ENCODE assay signal across 9 cellular contexts in genomic region chr3:49413338-49413734, GRCh38. TPM values are rescaled to one million over a fixed set of nuclear protein-coding genes. Genes with fewer than 3 reads are reported as not detected.
DNase-seq lines count a peak whose midpoint lies in the region; ATAC-seq and TF ChIP-seq lines count a peak whose summit lies in the region.
"Had no signal": no experiment of that assay in that cellular context is flagged by ENCODE, and none has a peak within 500 bp of the region (broad histone marks: within the 10 kb centered on the region; RNA-seq: fewer than 3 reads in every experiment).

No MANE protein-coding gene starts in this region.

- peak overlapping the region; percentile 98 for H3K9ac ChIP-seq in HCT116 (ENCODE audit: low read length)
- H3K9ac ChIP-seq in skeletal muscle tissue (ENCODE audit: low read depth in 1 of 3, low read length in 3 of 3), result peak overlapping the region; percentile 91 to 99 (median 92)

- H3K9me3 ChIP-seq in HCT116 (ENCODE audit: control insufficient read depth in 1 of 2, insufficient read depth in 1 of 2, low read depth in 1 of 2, low read length in 2 of 2) (no peaks in the 10 kb centered on the region), gastroesophageal sphincter (no peaks in the 10 kb centered on the region), skeletal muscle tissue (ENCODE audit: control insufficient read depth in 3 of 3, low read length in 3 of 3) (no peaks in the 10 kb centered on the region)

- H3K4me3 ChIP-seq in HCT116 (replicated peaks in 1 of 2; ENCODE audit: low read depth in 1 of 2, low read length in 2 of 2) (peak overlapping the region; percentile 94 to 95), gastroesophageal sphincter (peak overlapping the region in 1 of 2 donors; percentile 98), skeletal muscle tissue (ENCODE audit: low read length in 3 of 3) (peak overlapping the region; percentile 94 to 100 (median 95))

- intact Hi-C loops in HCT116 (cut with micrococcal nuclease) (loop anchor here (2.0 kb wide), 1 partner anchor 55 kb away; the partner anchor contains the start of gene GPX1), activated B cell treated with CpG ODN at 0.5 μM for 24 hours (cut with micrococcal nuclease) (loop anchor here (2.0 to 10.0 kb wide), 5 partner anchors 259 to 1631 kb away; partner anchors contain the start of genes APEH, IP6K2, RBM6 and SMARCC1)

- POLR2A ChIA-PET in HCT116 (lab: Charles Lee), result no interaction called here
- POLR2A ChIA-PET in activated B cell treated with CpG ODN at 0.5 μM for 24 hours (lab: Charles Lee), result interaction anchor here (0.9 to 3.4 kb wide), 6 partner anchors 16 to 320 kb away, joined by 3 to 78 read pairs (median 10); partner anchors contain the start of genes NICN1, QRICH1 and USP4

- H3K27me3 Mint-ChIP-seq in activated B cell treated with CpG ODN at 0.5 μM for 24 hours, result no peaks in the 10 kb centered on the region

- peak overlapping the region; percentile 99 for H3K4me2 ChIP-seq in HCT116 (ENCODE audit: low read length)

- ATAC-seq in HCT116 (no peak), activated B cell treated with CpG ODN at 0.5 μM for 24 hours (ENCODE audit: low read depth) (no peak), gastroesophageal sphincter (no peak), HG03039 (IDR thresholded peaks at IDR 0.05; ENCODE audit: unreplicated experiment) (no peak), GM18873 (IDR thresholded peaks at IDR 0.05; ENCODE audit: low FRiP score, unreplicated experiment) (no peak)

- no peaks in the 10 kb centered on the region for H3K9me2 ChIP-seq in HCT116 (ENCODE audit: insufficient read depth)

- 80% methylated on average over 1 to 4 of the region's 6 CpGs for WGBS in gastroesophageal sphincter (ENCODE audit: low coverage in 1 of 2), 2 donors

- H4K20me1 ChIP-seq in HCT116 (ENCODE audit: insufficient read depth), result peaks cover 18% of the 10 kb centered on the region; the same call in 1 of the 2 replicates

- TF ChIP-seq RAD21 in HCT116 (IDR thresholded peaks at IDR 0.05; ENCODE audit: low read depth), result no peak

- peaks cover 80% of the 10 kb centered on the region for H3K4me1 Mint-ChIP-seq in activated B cell treated with CpG ODN at 0.5 μM for 24 hours

- no peak overlapping the region for H2AFZ ChIP-seq in HCT116 (ENCODE audit: low read depth, low read length, poor library complexity, severe bottlenecking)

- H3K27ac Mint-ChIP-seq in activated B cell treated with CpG ODN at 0.5 μM for 24 hours, result peak overlapping the region; percentile 92

- H3K79me2 ChIP-seq in HCT116 (ENCODE audit: insufficient read depth, low read length), result peaks cover 51% of the 10 kb centered on the region

- H3K36me3 Mint-ChIP-seq in activated B cell treated with CpG ODN at 0.5 μM for 24 hours (ENCODE audit: low read depth), result peaks cover 34% of the 10 kb centered on the region

- no peak for TF ChIP-seq EP300 in gastroesophageal sphincter (IDR thresholded peaks at IDR 0.05)

- H3K4me3 Mint-ChIP-seq in activated B cell treated with CpG ODN at 0.5 μM for 24 hours, result peak overlapping the region; percentile 91

- no TSS peak for BruUV-seq in HCT116 (replicated peaks; lab: Mats Ljungman, UMichigan)

- H3K4me1 ChIP-seq in HCT116 (ENCODE audit: control insufficient read depth in 1 of 2, insufficient read depth in 2 of 2, low read length in 2 of 2) (peaks cover 23 to 58% of the 10 kb centered on the region in 2 experiments; a peak in 3 of 4 replicates), gastroesophageal sphincter (peaks cover 0 to 66% (median 29%) of the 10 kb centered on the region in 3 donors), skeletal muscle tissue (ENCODE audit: control insufficient read depth in 3 of 3, insufficient read depth in 3 of 3, low read length in 3 of 3) (peaks cover 32 to 54% (median 35%) of the 10 kb centered on the region in 3 donors)

- CTCF ChIA-PET in HCT116 (lab: Charles Lee) (interaction anchor here (1.2 kb wide), 2 partner anchors 16 to 36 kb away, joined by 3 read pairs; partner anchors contain the start of gene NICN1), activated B cell treated with CpG ODN at 0.5 μM for 24 hours (lab: Charles Lee) (interaction anchor here (1.2 to 1.4 kb wide), 2 partner anchors 16 to 73 kb away, joined by 4 read pairs; partner anchors contain the start of genes NICN1 and USP4)

- H3K9me3 Mint-ChIP-seq in activated B cell treated with CpG ODN at 0.5 μM for 24 hours, result no peaks in the 10 kb centered on the region

- H3K27me3 ChIP-seq in HCT116 (ENCODE audit: insufficient read depth, low read length), result no peaks in the 10 kb centered on the region
- H3K27me3 ChIP-seq in gastroesophageal sphincter, result no peaks in the 10 kb centered on the region
- H3K27me3 ChIP-seq in skeletal muscle tissue (ENCODE audit: control insufficient read depth in 3 of 3, insufficient read depth in 3 of 3, low read length in 3 of 3), result no peaks in the 10 kb centered on the region

- DNase-seq in HCT116 (ENCODE audit: low read depth, low spot score) (no peak), activated B cell treated with CpG ODN at 0.5 μM for 24 hours (no peak), NOMO-1 treated with DMSO at 0.1 percent for 48 hours (lab: John Stamatoyannopoulos, UW; ENCODE audit: unreplicated experiment) (no peak), HK-2 (ENCODE audit: unreplicated experiment) (no peak)
- DNase-seq: NCI-H1694 had no signal

- TF ChIP-seq POLR2A in HCT116 (IDR thresholded peaks at IDR 0.05; ENCODE audit: borderline replicate concordance, extremely low read depth, insufficient read depth, insufficient read length) (no peak), gastroesophageal sphincter (IDR thresholded peaks at IDR 0.05) (no peak)

- H3K36me3 ChIP-seq in HCT116 (ENCODE audit: control insufficient read depth in 1 of 2, insufficient read depth in 2 of 2, low read length in 2 of 2) (peaks cover 0 to 17% of the 10 kb centered on the region in 2 experiments; a peak in 1 of 4 replicates), gastroesophageal sphincter (peaks cover 0 to 41% of the 10 kb centered on the region in 2 donors), skeletal muscle tissue (ENCODE audit: control insufficient read depth in 3 of 3, insufficient read depth in 3 of 3, low read length in 3 of 3) (peaks cover 18 to 33% (median 28%) of the 10 kb centered on the region in 3 donors)

- RAD21 ChIA-PET in HCT116 (lab: Charles Lee; ENCODE audit: low non-redundant PET in 1 of 2, low total read pairs in 2 of 2, uncharacterized antibody in 2 of 2, unreplicated experiment in 2 of 2), result no interaction called here

- TF ChIP-seq CTCF in HCT116 (IDR thresholded peaks at IDR 0.05 in 2 of 3, conservative IDR thresholded peaks at IDR 0.05 in 1 of 3; ENCODE audit: borderline replicate concordance in 1 of 3, insufficient read depth in 1 of 3, low read depth in 2 of 3, low read length in 2 of 3) (no peak), activated B cell treated with CpG ODN at 0.5 μM for 24 hours (IDR thresholded peaks at IDR 0.05) (no peak), gastroesophageal sphincter (IDR thresholded peaks at IDR 0.05) (no peak)

- H3K27ac ChIP-seq in HCT116 (ENCODE audit: low read depth, low read length) (peak overlapping the region; percentile 81), gastroesophageal sphincter (peak overlapping the region in 3 of 4 donors; percentile 98 to 100 (median 99)), skeletal muscle tissue (ENCODE audit: low read depth, low read length) (peak overlapping the region; percentile 89)

TF ChIP-seq in HCT116, 20 proteins besides CTCF, POLR2A, EP300 and RAD21 (continues in another document):
- TF ChIP-seq CBX3 (IDR thresholded peaks at IDR 0.05; ENCODE audit: low read depth) (no peak), EZH2 (IDR thresholded peaks at IDR 0.05) (no peak), ELF1 (IDR thresholded peaks at IDR 0.05; ENCODE audit: borderline replicate concordance, low read depth) (no peak), TCF7L2 (IDR thresholded peaks at IDR 0.05; ENCODE audit: borderline replicate concordance, extremely low read depth, insufficient read depth, insufficient read length) (no peak), YY1 (IDR thresholded peaks at IDR 0.05; ENCODE audit: extremely low read depth, insufficient replicate concordance, low read depth, low read length) (no peak), SRF (IDR thresholded peaks at IDR 0.05; ENCODE audit: low read depth) (no peak), CEBPB (IDR thresholded peaks at IDR 0.05; ENCODE audit: low read depth) (no peak), EZH2phosphoT487 (IDR thresholded peaks at IDR 0.05; ENCODE audit: borderline replicate concordance) (no peak), FOSL1 (IDR thresholded peaks at IDR 0.05; ENCODE audit: low read depth) (no peak), SP1 (IDR thresholded peaks at IDR 0.05; ENCODE audit: low read depth) (no peak)
- TF ChIP-seq, protein P1, sequence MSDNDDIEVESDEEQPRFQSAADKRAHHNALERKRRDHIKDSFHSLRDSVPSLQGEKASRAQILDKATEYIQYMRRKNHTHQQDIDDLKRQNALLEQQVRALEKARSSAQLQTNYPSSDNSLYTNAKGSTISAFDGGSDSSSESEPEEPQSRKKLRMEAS (IDR thresholded peaks at IDR 0.05), result no peak
- TF ChIP-seq, protein P2, sequence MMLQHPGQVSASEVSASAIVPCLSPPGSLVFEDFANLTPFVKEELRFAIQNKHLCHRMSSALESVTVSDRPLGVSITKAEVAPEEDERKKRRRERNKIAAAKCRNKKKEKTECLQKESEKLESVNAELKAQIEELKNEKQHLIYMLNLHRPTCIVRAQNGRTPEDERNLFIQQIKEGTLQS (IDR thresholded peaks at IDR 0.05), result no peak

RNA-seq across cellular contexts. Expression of gene TCTA, which starts 1.1 kb away (rescaled TPM):
- total RNA-seq in HCT116 (2021; ENCODE audit: unreplicated experiment) (11.9 TPM), activated B cell treated with CpG ODN at 0.5 μM for 24 hours (26.4 and 32.2 TPM in 2 replicates), gastroesophageal sphincter (10 to 100 TPM; 18.6 to 32.1 (median 25.6) TPM), skeletal muscle tissue (8.9 TPM)
- 8.0 and 11.1 TPM in 2 replicates for polyA plus RNA-seq in HCT116 (2012)

RNA-seq across cellular contexts. Expression of gene RHOA, which starts 1.6 kb away (rescaled TPM):
- 497 TPM for total RNA-seq in HCT116 (2021; ENCODE audit: unreplicated experiment)
- 389 and 390 TPM in 2 replicates for polyA plus RNA-seq in HCT116 (2012)
- total RNA-seq in activated B cell treated with CpG ODN at 0.5 μM for 24 hours, result 399 and 425 TPM in 2 replicates
- 100 to 1,000 TPM; 401 to 524 (median 476) TPM for total RNA-seq in gastroesophageal sphincter
- 291 TPM for total RNA-seq in skeletal muscle tissue

RNA-seq across cellular contexts. Expression of gene AMT, which starts 8.9 kb away (rescaled TPM):
- 4.8 TPM for total RNA-seq in HCT116 (2021; ENCODE audit: unreplicated experiment)
- 7.7 and 8.2 TPM in 2 replicates for polyA plus RNA-seq in HCT116 (2012)
- 7.0 and 7.3 TPM in 2 replicates for total RNA-seq in activated B cell treated with CpG ODN at 0.5 μM for 24 hours
- total RNA-seq in gastroesophageal sphincter, result 10 to 100 TPM in 1 of 4 donors, 1 to 10 TPM in 2, under 1 TPM in 1; 0.32 to 11.4 (median 7.6) TPM
- 2.6 TPM for total RNA-seq in skeletal muscle tissue

RNA-seq across cellular contexts. Expression of gene NICN1, which starts 15.8 kb away (rescaled TPM):
- total RNA-seq in HCT116 (2021; ENCODE audit: unreplicated experiment) (11.3 TPM), activated B cell treated with CpG ODN at 0.5 μM for 24 hours (14.4 and 18.0 TPM in 2 replicates), gastroesophageal sphincter (10 to 100 TPM in 1 of 4 donors, 1 to 10 TPM in 3; 3.6 to 11.1 (median 7.5) TPM), skeletal muscle tissue (2.6 TPM)
- 6.8 and 9.0 TPM in 2 replicates for polyA plus RNA-seq in HCT116 (2012)

RNA-seq across cellular contexts. Expression of gene GPX1, which starts 55.2 kb away (rescaled TPM):
- 330 TPM for total RNA-seq in HCT116 (2021; ENCODE audit: unreplicated experiment)
- 429 and 439 TPM in 2 replicates for polyA plus RNA-seq in HCT116 (2012)
- total RNA-seq in activated B cell treated with CpG ODN at 0.5 μM for 24 hours, result 90.0 and 94.6 TPM in 2 replicates
- 100 to 1,000 TPM; 129 to 285 (median 209) TPM for total RNA-seq in gastroesophageal sphincter
- total RNA-seq in skeletal muscle tissue, result 89.2 TPM
